Comparison of ENCODE assay signal across 7 cellular contexts in the genomic region with DNA sequence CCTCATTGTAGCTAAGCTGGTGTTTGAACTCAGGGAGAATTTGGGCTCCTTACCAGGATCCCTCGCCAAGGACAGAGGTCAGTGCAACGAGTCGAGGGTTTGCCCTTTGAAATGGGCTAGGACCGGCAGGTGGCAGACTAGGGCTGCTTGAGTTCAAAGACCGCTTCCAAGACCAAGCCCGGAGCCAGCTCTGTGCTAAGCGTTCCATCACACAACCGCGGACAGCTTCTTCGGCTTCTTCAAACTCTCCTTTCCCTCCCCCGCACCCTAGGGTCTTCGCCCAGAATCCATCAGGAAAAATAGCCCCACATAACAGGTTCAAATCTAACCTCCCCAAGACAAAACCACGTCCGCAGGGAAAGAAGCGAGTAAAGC. TPM values are rescaled to one million over a fixed set of nuclear protein-coding genes. Genes with fewer than 3 reads are reported as not detected.
DNase-seq lines count a peak whose midpoint lies in the region; ATAC-seq, FAIRE-seq and TF ChIP-seq lines count a peak whose summit lies in the region.

No MANE protein-coding gene starts in this region.

- H3K27ac ChIP-seq in kidney (ENCODE audit: low read depth in 2 of 2, low read length in 2 of 2): peak overlapping the region; percentile 56 to 84

- H3K4me1 ChIP-seq in kidney (ENCODE audit: control insufficient read depth in 1 of 2, insufficient read depth in 1 of 2, low read depth in 1 of 2, low read length in 2 of 2): peaks cover 4 to 10% of the 10 kb centered on the region in 2 donors

- peak; percentile 91 for FAIRE-seq in GM12892 (lab: Jason Lieb, UNC)
- FAIRE-seq in kidney (lab: Jason Lieb, UNC): no peak

- H3K9me3 ChIP-seq in kidney (ENCODE audit: control insufficient read depth in 1 of 2, low read length in 2 of 2): no peaks in the 10 kb centered on the region

- intact Hi-C loops in kidney (cut with DNase I): loop anchor here (5.0 kb wide), 1 partner anchor 75 kb away; no protein-coding TSS in a partner anchor

- peak overlapping the region; percentile 74 to 85 for H3K4me3 ChIP-seq in kidney (ENCODE audit: low read length in 2 of 2)

- peak; percentile 75 for DNase-seq in GM12892 (ENCODE audit: insufficient read length)
- DNase-seq in NCI-H2227 (lab: John Stamatoyannopoulos, UW; ENCODE audit: unreplicated experiment): peak; percentile 54
- peak; percentile 74 for DNase-seq in cerebellum (ENCODE audit: low spot score)
- peak; percentile 93 for DNase-seq in kidney
- peak; percentile 69 for DNase-seq in stimulated activated CD4-positive, alpha-beta T cell treated with anti-CD3 and anti-CD28 coated beads, Interleukin-12 subunit alpha, Interleukin-12 subunit beta, amount 100 ng/mL, for 4 hours

- TF ChIP-seq POLR2A in GM12892 (IDR thresholded peaks at IDR 0.05; ENCODE audit: low read depth, low read length): no peak

- peak overlapping the region; percentile 27 to 65 for H3K9ac ChIP-seq in kidney (ENCODE audit: low read length in 2 of 2)

- TF ChIP-seq CTCF in kidney (IDR thresholded peaks at IDR 0.05; ENCODE audit: borderline replicate concordance, extremely low read depth, insufficient read depth): peak; percentile 67

- ATAC-seq in HG02884 (IDR thresholded peaks at IDR 0.05; ENCODE audit: unreplicated experiment): peak; percentile 69
- ATAC-seq in activated CD4-positive, CD25-positive, alpha-beta regulatory T cell treated with anti-CD3 and anti-CD28 coated beads, Interleukin-2, amount 50 U/mL, for 24 hours: peak; percentile 85 to 88

- no peaks in the 10 kb centered on the region for H3K36me3 ChIP-seq in kidney (ENCODE audit: control insufficient read depth in 1 of 2, insufficient read depth in 2 of 2, low read length in 2 of 2)

RNA-seq across cellular contexts. Expression of a gene that starts 0.7 kb away (rescaled TPM):
- polyA plus RNA-seq in GM12892 (2012; ENCODE audit: missing spikeins): 3.9 TPM
- total RNA-seq in cerebellum: 6.4 TPM
- 17.0 TPM for total RNA-seq in kidney
- polyA plus RNA-seq in kidney (ENCODE audit: insufficient read depth, low read depth, low replicate concordance): 7.1 TPM

RNA-seq across cellular contexts. Expression of a gene that starts 55.4 kb away (rescaled TPM):
- polyA plus RNA-seq in GM12892 (2012; ENCODE audit: missing spikeins): 72.4 TPM
- total RNA-seq in cerebellum (not detected), kidney (3.7 TPM)
- 1.6 TPM for polyA plus RNA-seq in kidney (ENCODE audit: insufficient read depth, low read depth, low replicate concordance)

Comparison
In these comparisons a context has a peak if more than half of its experiments do, and no peak if none do; other contexts are left out.
1. Peak in every context shown above with its lines: DNase-seq, ATAC-seq, H3K4me3 ChIP-seq and H3K27ac ChIP-seq.